In the genomic region with DNA sequence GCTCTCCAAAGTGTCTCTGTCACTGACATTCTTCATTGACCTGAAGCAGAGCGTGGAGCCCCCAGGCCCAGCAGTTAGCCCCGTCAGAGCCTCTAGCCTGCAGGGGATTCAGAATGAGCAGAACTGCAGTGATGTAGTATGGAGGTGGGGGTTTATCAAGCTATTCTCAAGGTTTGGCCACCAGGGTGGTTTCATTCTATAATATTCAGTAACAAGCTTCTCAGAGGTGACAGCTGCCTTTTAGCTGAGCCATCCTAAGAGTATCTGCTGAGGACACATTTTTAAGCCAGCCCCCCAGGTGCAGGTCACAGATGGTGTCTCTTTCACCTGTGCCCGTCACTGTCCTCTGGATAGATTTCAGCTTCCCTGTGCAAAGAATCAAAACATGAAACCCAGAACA, we compare ENCODE assay signal across 12 cellular contexts. TPM values are rescaled to one million over a fixed set of nuclear protein-coding genes. Genes with fewer than 3 reads are reported as not detected.
DNase-seq lines count a peak whose midpoint lies in the region; ATAC-seq and FAIRE-seq lines count a peak whose summit lies in the region.
"Had no signal": no experiment of that assay in that cellular context is flagged by ENCODE, and none has a peak within 500 bp of the region (broad histone marks: within the 10 kb centered on the region; RNA-seq: fewer than 3 reads in every experiment).

No MANE protein-coding gene starts in this region.

- FAIRE-seq in RCC 7860 (lab: Jason Lieb, UNC), result no peak
- FAIRE-seq: A549 had no signal

- no peaks in the 10 kb centered on the region for H3K27me3 Mint-ChIP-seq in activated CD4-positive, alpha-beta T cell treated with anti-CD3 and anti-CD28 coated beads, Interleukin-2, amount 10 ng/mL, durations not matched to agents 24 days and 14 days
- H3K27me3 Mint-ChIP-seq in stimulated activated memory B cell treated with anti-CD40 and anti-IgM and Interleukin-4, amounts not matched to agents 10 μg/mL and 1 μg/mL and 100 μg/mL, for 72 hours, result no peaks in the 10 kb centered on the region

- H3K36me3 Mint-ChIP-seq in activated CD4-positive, alpha-beta T cell treated with anti-CD3 and anti-CD28 coated beads, Interleukin-2, amount 10 ng/mL, durations not matched to agents 24 days and 14 days (ENCODE audit: low read depth), result peaks cover 19% of the 10 kb centered on the region
- H3K36me3 Mint-ChIP-seq in activated naive CD4-positive, alpha-beta T cell treated with anti-CD3 and anti-CD28 coated beads, Interleukin-2, amount 50 U/mL, for 72 hours, result peaks cover 9 to 15% of the 10 kb centered on the region in 2 donors
- H3K36me3 Mint-ChIP-seq in stimulated activated memory B cell treated with anti-CD40 and anti-IgM and Interleukin-4, amounts not matched to agents 10 μg/mL and 1 μg/mL and 100 μg/mL, for 72 hours, result peaks cover 5% of the 10 kb centered on the region

- peaks cover 79% of the 10 kb centered on the region for H3K4me1 Mint-ChIP-seq in activated CD4-positive, alpha-beta T cell treated with anti-CD3 and anti-CD28 coated beads, Interleukin-2, amount 10 ng/mL, durations not matched to agents 24 days and 14 days
- H3K4me1 Mint-ChIP-seq in stimulated activated memory B cell treated with anti-CD40 and anti-IgM and Interleukin-4, amounts not matched to agents 10 μg/mL and 1 μg/mL and 100 μg/mL, for 72 hours, result peaks cover 80% of the 10 kb centered on the region

- intact Hi-C loops in activated CD4-positive, alpha-beta T cell treated with anti-CD3 and anti-CD28 coated beads, Interleukin-2, amount 10 ng/mL, durations not matched to agents 24 days and 14 days (cut with micrococcal nuclease), result loop anchor here (5.0 kb wide), 1 partner anchor 34 kb away; no protein-coding TSS in a partner anchor

- H3K27ac Mint-ChIP-seq in activated CD4-positive, alpha-beta T cell treated with anti-CD3 and anti-CD28 coated beads, Interleukin-2, amount 10 ng/mL, durations not matched to agents 24 days and 14 days, result peak overlapping the region; percentile 82
- H3K27ac Mint-ChIP-seq in activated naive CD4-positive, alpha-beta T cell treated with anti-CD3 and anti-CD28 coated beads, Interleukin-2, amount 50 U/mL, for 72 hours, result peak overlapping the region; percentile 81 to 91
- H3K27ac Mint-ChIP-seq in stimulated activated memory B cell treated with anti-CD40 and anti-IgM and Interleukin-4, amounts not matched to agents 10 μg/mL and 1 μg/mL and 100 μg/mL, for 72 hours, result peak overlapping the region; percentile 84

- H3K9me3 Mint-ChIP-seq in activated CD4-positive, alpha-beta T cell treated with anti-CD3 and anti-CD28 coated beads, Interleukin-2, amount 10 ng/mL, durations not matched to agents 24 days and 14 days, result no peaks in the 10 kb centered on the region
- H3K9me3 Mint-ChIP-seq in activated naive CD4-positive, alpha-beta T cell treated with anti-CD3 and anti-CD28 coated beads, Interleukin-2, amount 50 U/mL, for 72 hours, result no peaks in the 10 kb centered on the region
- no peaks in the 10 kb centered on the region for H3K9me3 Mint-ChIP-seq in stimulated activated memory B cell treated with anti-CD40 and anti-IgM and Interleukin-4, amounts not matched to agents 10 μg/mL and 1 μg/mL and 100 μg/mL, for 72 hours

- ATAC-seq in HG03066 (IDR thresholded peaks at IDR 0.05; ENCODE audit: low read depth, unreplicated experiment) (peak; percentile 47), HG02642 (IDR thresholded peaks at IDR 0.05; ENCODE audit: poor library complexity, unreplicated experiment) (no peak)
- peak in 1 of 2 donors; percentile 22 for ATAC-seq in activated naive CD4-positive, alpha-beta T cell treated with anti-CD3 and anti-CD28 coated beads, Interleukin-2, amount 50 U/mL, for 72 hours
- peak; percentile 4 for ATAC-seq in stimulated activated memory B cell treated with anti-CD40 and anti-IgM and Interleukin-4, amounts not matched to agents 10 μg/mL and 1 μg/mL and 100 μg/mL, for 72 hours
- ATAC-seq: A549, Right ventricle myocardium inferior had no signal

- no peak for DNase-seq in activated CD4-positive, alpha-beta T cell treated with anti-CD3 and anti-CD28 coated beads, Interleukin-2, amount 10 ng/mL, durations not matched to agents 24 days and 14 days
- DNase-seq in activated CD4-positive, alpha-beta T cell treated with anti-CD3 and anti-CD28 coated beads for 4 hours, result no peak
- no peak for DNase-seq in activated naive CD4-positive, alpha-beta T cell treated with anti-CD3 and anti-CD28 coated beads, Interleukin-2, amount 50 U/mL, for 72 hours (ENCODE audit: low spot score in 2 of 2)
- no peak for DNase-seq in RCC 7860 (ENCODE audit: low spot score)
- DNase-seq in stimulated activated naive CD4-positive, alpha-beta T cell (lab: John Stamatoyannopoulos, UW), result no peak
- DNase-seq: hypothalamus had no signal

- no peak overlapping the region for H3K4me3 Mint-ChIP-seq in activated CD4-positive, alpha-beta T cell treated with anti-CD3 and anti-CD28 coated beads, Interleukin-2, amount 10 ng/mL, durations not matched to agents 24 days and 14 days
- no peak overlapping the region for H3K4me3 Mint-ChIP-seq in stimulated activated memory B cell treated with anti-CD40 and anti-IgM and Interleukin-4, amounts not matched to agents 10 μg/mL and 1 μg/mL and 100 μg/mL, for 72 hours
- H3K4me3 Mint-ChIP-seq: neural progenitor cell had no signal

RNA-seq across cellular contexts. Expression of a gene that starts 31.9 kb away (rescaled TPM):
- total RNA-seq in activated CD4-positive, alpha-beta T cell treated with anti-CD3 and anti-CD28 coated beads, Interleukin-2, amount 10 ng/mL, durations not matched to agents 24 days and 14 days, result 45.0 and 46.3 TPM in 2 replicates
- total RNA-seq in activated naive CD4-positive, alpha-beta T cell treated with anti-CD3 and anti-CD28 coated beads, Interleukin-2, amount 50 U/mL, for 72 hours, result 10 to 100 TPM; 34.2 to 59.9 TPM
